In the genomic region with DNA sequence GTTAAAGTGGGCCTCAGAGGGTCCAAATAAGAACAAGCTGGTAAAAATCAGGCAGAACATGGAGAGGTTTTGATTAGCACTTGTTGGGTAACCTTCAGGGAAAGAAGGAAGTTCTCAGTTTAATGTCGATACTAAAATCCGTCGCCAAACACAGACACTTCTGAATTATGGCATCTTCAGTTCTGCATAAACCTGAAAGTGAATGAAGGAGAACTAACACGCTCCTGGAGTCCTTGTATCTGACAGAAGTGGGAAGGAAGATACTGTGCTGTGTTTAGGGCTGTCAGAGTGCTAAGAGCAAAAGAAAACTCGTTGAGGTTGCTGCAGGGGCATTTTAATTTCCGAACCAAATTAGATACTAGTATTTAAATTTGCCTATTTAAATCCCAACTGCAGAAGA, we compare ENCODE assay signal across 17 cellular contexts.
A peak's percentile ranks its signal among the peaks of the same experiment; 100 is the strongest.
DNase-seq lines count a peak whose midpoint lies in the region; ATAC-seq and TF ChIP-seq lines count a peak whose summit lies in the region.
"Had no signal": no experiment of that assay in that cellular context is flagged by ENCODE, and none has a peak within 500 bp of the region (broad histone marks: within the 10 kb centered on the region; RNA-seq: fewer than 3 reads in every experiment).

No MANE protein-coding gene starts in this region.

- H3K9me3 Mint-ChIP-seq in CD14-positive monocyte: no peaks in the 10 kb centered on the region
- no peaks in the 10 kb centered on the region for H3K9me3 Mint-ChIP-seq in CD4-positive, alpha-beta memory T cell
- H3K9me3 Mint-ChIP-seq: mesothelial cell of epicardium had no signal

- no peaks in the 10 kb centered on the region for H3K27me3 ChIP-seq in CD4-positive, alpha-beta memory T cell (ENCODE audit: insufficient read depth, low read length)
- H3K27me3 ChIP-seq in transverse colon: no peaks in the 10 kb centered on the region
- H3K27me3 ChIP-seq: SJSA1 had no signal

- H3K4me3 Mint-ChIP-seq in CD14-positive monocyte: peak overlapping the region in 1 of 2 donors; percentile 56
- H3K4me3 Mint-ChIP-seq in CD4-positive, alpha-beta memory T cell: no peak overlapping the region
- H3K4me3 Mint-ChIP-seq: mesothelial cell of epicardium had no signal

- peak; percentile 54 for ATAC-seq in GM21528 (IDR thresholded peaks at IDR 0.05; ENCODE audit: low FRiP score, unreplicated experiment)
- peak; percentile 38 for ATAC-seq in HG03378 (IDR thresholded peaks at IDR 0.05; ENCODE audit: unreplicated experiment)
- ATAC-seq in GM21825 (IDR thresholded peaks at IDR 0.05; ENCODE audit: unreplicated experiment): no peak
- ATAC-seq: esophagus mucosa had no signal

- no peak for TF ChIP-seq EP300 in transverse colon (IDR thresholded peaks at IDR 0.05; ENCODE audit: low read depth)

- POLR2A ChIA-PET in CD4-positive, alpha-beta memory T cell (lab: Charles Lee; ENCODE audit: partially characterized antibody): no interaction called here

- DNase-seq in CD14-positive monocyte (ENCODE audit: low spot score): no peak
- no peak for DNase-seq in SK-N-MC (ENCODE audit: low read depth, low spot score)
- no peak for DNase-seq in NCI-H1694 (lab: John Stamatoyannopoulos, UW)
- DNase-seq in CD4-positive, alpha-beta memory T cell: no peak
- no peak for DNase-seq in transverse colon
- DNase-seq: DMS153, head of caudate nucleus, islet precursor cell, NCI-H1930 had no signal

- CTCF ChIA-PET in CD4-positive, alpha-beta memory T cell (lab: Charles Lee; ENCODE audit: partially characterized antibody): no interaction called here

- H3K27me3 Mint-ChIP-seq in CD14-positive monocyte (ENCODE audit: low read depth in 3 of 3): no peaks in the 10 kb centered on the region
- H3K27me3 Mint-ChIP-seq in CD4-positive, alpha-beta memory T cell: peaks cover 3 to 4% of the 10 kb centered on the region in 2 donors

- H3K36me3 Mint-ChIP-seq in CD14-positive monocyte: peaks cover 38 to 53% of the 10 kb centered on the region in 2 donors
- H3K36me3 Mint-ChIP-seq in CD4-positive, alpha-beta memory T cell: no peaks in the 10 kb centered on the region
- H3K36me3 Mint-ChIP-seq: mesothelial cell of epicardium had no signal

- H3K4me1 Mint-ChIP-seq in CD14-positive monocyte: peaks cover 69% of the 10 kb centered on the region
- H3K4me1 Mint-ChIP-seq in CD4-positive, alpha-beta memory T cell: peaks cover 0 to 1% (median under 1%) of the 10 kb centered on the region in 4 donors
- H3K4me1 Mint-ChIP-seq: mesothelial cell of epicardium had no signal

- H3K9me3 ChIP-seq in SK-N-MC (ENCODE audit: low read depth, low read length) (no peaks in the 10 kb centered on the region), transverse colon (no peaks in the 10 kb centered on the region)
- no peaks in the 10 kb centered on the region for H3K9me3 ChIP-seq in CD4-positive, alpha-beta memory T cell (ENCODE audit: control insufficient read depth in 1 of 2, low read length in 2 of 2)
- H3K9me3 ChIP-seq: SJSA1 had no signal

- TF ChIP-seq CTCF in CD14-positive monocyte (IDR thresholded peaks at IDR 0.05) (no peak), transverse colon (IDR thresholded peaks at IDR 0.05) (no peak)

- H3K4me1 ChIP-seq in CD4-positive, alpha-beta memory T cell (ENCODE audit: insufficient read depth, low read length): no peaks in the 10 kb centered on the region
- no peaks in the 10 kb centered on the region for H3K4me1 ChIP-seq in transverse colon
- H3K4me1 ChIP-seq: SJSA1 had no signal

- H3K4me3 ChIP-seq in SK-N-MC: no peak overlapping the region
- no peak overlapping the region for H3K4me3 ChIP-seq in CD4-positive, alpha-beta memory T cell (ENCODE audit: low read length in 2 of 2)
- H3K4me3 ChIP-seq in transverse colon: no peak overlapping the region
- H3K4me3 ChIP-seq: coronary artery, SJSA1, smooth muscle cell had no signal

- no peaks in the 10 kb centered on the region for H3K36me3 ChIP-seq in SK-N-MC (ENCODE audit: insufficient read depth, low read length)
- H3K36me3 ChIP-seq in CD4-positive, alpha-beta memory T cell (ENCODE audit: insufficient read depth, low read length): no peaks in the 10 kb centered on the region
- H3K36me3 ChIP-seq in transverse colon: no peaks in the 10 kb centered on the region
- H3K36me3 ChIP-seq: SJSA1 had no signal

- TF ChIP-seq POLR2A in transverse colon (IDR thresholded peaks at IDR 0.05): no peak

- in situ Hi-C loops in transverse colon (cut with MboI; ENCODE audit: low pct_ligation_motif_present in 1 of 4, low pct_unique_long_range_greater_than_20kb in 1 of 4, low sequenced_read_pairs in 3 of 4): no loop called here

- H3K27ac Mint-ChIP-seq in CD14-positive monocyte: peak overlapping the region; percentile 71 to 89 (median 81)
- peak overlapping the region in 1 of 7 donors; percentile 15 for H3K27ac Mint-ChIP-seq in CD4-positive, alpha-beta memory T cell
- H3K27ac Mint-ChIP-seq: mesothelial cell of epicardium had no signal

- WGBS in transverse colon (ENCODE audit: low coverage in 1 of 2), 2 donors: 41 to 55% methylated on average over 6 of the region's 6 CpGs

- peak overlapping the region; percentile 21 for H3K9ac ChIP-seq in SK-N-MC (ENCODE audit: insufficient read length)

- H3K27ac ChIP-seq in SK-N-MC (no peak overlapping the region), transverse colon (no peak overlapping the region)
- H3K27ac ChIP-seq in CD4-positive, alpha-beta memory T cell (ENCODE audit: low read depth, low read length): no peak overlapping the region
- H3K27ac ChIP-seq: coronary artery, SJSA1 had no signal

- intact Hi-C loops in CD14-positive monocyte (cut with micrococcal nuclease): no loop called here
- intact Hi-C loops in CD4-positive, alpha-beta memory T cell (cut with micrococcal nuclease): loop anchor here (5.0 kb wide), 1 partner anchor 33 kb away; no protein-coding TSS in a partner anchor
- intact Hi-C loops in transverse colon (cut with DNase I; ENCODE audit: low total_unique reads): no loop called here
